Comparison of ENCODE assay signal across 8 cellular contexts in the genomic region with DNA sequence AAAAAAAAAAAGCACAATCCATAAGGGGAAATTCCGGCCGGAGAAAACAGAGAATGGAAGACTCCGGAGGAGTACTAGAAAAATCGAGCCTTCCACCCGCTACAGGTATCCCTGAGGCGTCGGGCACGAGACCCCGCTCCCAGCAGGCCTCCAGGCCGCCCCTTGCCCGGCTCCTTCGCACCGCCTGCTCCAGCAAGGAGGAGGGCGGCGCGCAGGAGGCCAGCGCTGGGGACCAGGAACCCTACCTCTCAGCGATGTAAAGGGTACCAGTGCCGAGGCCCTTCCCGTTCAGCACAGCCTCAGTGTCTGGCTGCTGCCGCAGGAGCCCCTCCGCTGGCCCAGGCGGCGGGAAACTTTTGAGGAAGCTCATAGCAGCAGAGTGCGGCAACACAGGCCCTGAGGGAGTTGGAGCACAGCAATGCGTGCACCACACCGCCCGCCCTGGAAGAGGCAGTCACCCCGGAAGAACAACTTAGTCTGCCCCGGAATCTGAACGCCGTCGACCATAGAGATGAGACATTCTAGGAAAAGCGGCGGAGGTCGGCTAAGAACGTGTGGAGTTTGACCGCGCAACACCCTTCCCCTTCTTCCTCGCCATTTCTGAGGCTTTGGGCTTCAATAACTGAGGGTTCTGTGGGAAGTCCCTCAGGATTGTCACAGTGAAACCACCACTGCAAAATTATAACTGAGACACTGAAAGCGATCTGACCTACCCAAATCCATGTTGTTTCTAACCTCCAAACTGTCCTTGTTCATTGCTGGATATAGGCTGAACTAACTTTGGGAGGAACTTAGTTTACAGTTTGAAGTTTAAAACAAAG. TPM values are rescaled to one million over a fixed set of nuclear protein-coding genes. Genes with fewer than 3 reads are reported as not detected.
A peak's percentile ranks its signal among the peaks of the same experiment; 100 is the strongest.
DNase-seq lines count a peak whose midpoint lies in the region; ATAC-seq and TF ChIP-seq lines count a peak whose summit lies in the region.

A gene with protein sequence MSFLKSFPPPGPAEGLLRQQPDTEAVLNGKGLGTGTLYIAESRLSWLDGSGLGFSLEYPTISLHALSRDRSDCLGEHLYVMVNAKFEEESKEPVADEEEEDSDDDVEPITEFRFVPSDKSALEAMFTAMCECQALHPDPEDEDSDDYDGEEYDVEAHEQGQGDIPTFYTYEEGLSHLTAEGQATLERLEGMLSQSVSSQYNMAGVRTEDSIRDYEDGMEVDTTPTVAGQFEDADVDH (minus strand): TSS at position 450 of the 821 bp plus-strand sequence. CDS start 80 bp downstream, at position 370.

- peak; percentile 83 for DNase-seq in NCI-H1436 (lab: John Stamatoyannopoulos, UW)
- peak; percentile 55 to 85 (median 67) for DNase-seq in T-helper 1 cell
- DNase-seq in amniotic epithelial cell (ENCODE audit: low read depth): peak; percentile 87
- peak; percentile 85 for DNase-seq in left ventricle myocardium inferior
- DNase-seq in progenitor cell of endocrine pancreas (ENCODE audit: low spot score, unreplicated experiment): peak; percentile 41
- peak; percentile 86 for DNase-seq in ureter (ENCODE audit: low spot score)

- peaks cover 3% of the 10 kb centered on the region for H3K9me3 Mint-ChIP-seq in progenitor cell of endocrine pancreas (ENCODE audit: low read depth)

- TF ChIP-seq CTCF in GM12875 (IDR thresholded peaks at IDR 0.05; ENCODE audit: borderline replicate concordance, insufficient read depth, low read depth, low read length): no peak
- no peak for TF ChIP-seq CTCF in left ventricle myocardium inferior (IDR thresholded peaks at IDR 0.05; ENCODE audit: borderline replicate concordance)
- TF ChIP-seq CTCF in progenitor cell of endocrine pancreas (IDR thresholded peaks at IDR 0.05; ENCODE audit: unreplicated experiment): peak; percentile 22

- H3K4me3 ChIP-seq in GM12875 (ENCODE audit: low read depth, low read length) (peak within 1 kb of the TSS; percentile 82), left ventricle myocardium inferior (peak within 1 kb of the TSS; percentile 86)

- H3K9me3 ChIP-seq in left ventricle myocardium inferior (replicated peaks): peaks cover 7% of the 10 kb centered on the region

- H3K4me3 Mint-ChIP-seq in progenitor cell of endocrine pancreas (ENCODE audit: low read depth): peak within 1 kb of the TSS; percentile 94

- peaks cover 2% of the 10 kb centered on the region for H3K36me3 Mint-ChIP-seq in progenitor cell of endocrine pancreas (ENCODE audit: insufficient read depth)

- H3K27me3 Mint-ChIP-seq in progenitor cell of endocrine pancreas: no peaks in the 10 kb centered on the region

- peak; percentile 99 for ATAC-seq in HG02798 (IDR thresholded peaks at IDR 0.05; ENCODE audit: poor library complexity, unreplicated experiment)

- peak within 1 kb of the TSS; percentile 92 for H3K27ac Mint-ChIP-seq in progenitor cell of endocrine pancreas

- intact Hi-C loops in left ventricle myocardium inferior (cut with micrococcal nuclease): no loop called here

- no peaks in the 10 kb centered on the region for H3K27me3 ChIP-seq in left ventricle myocardium inferior (ENCODE audit: low read depth)

- H3K4me1 ChIP-seq in left ventricle myocardium inferior: peaks cover 26% of the 10 kb centered on the region

- no peaks in the 10 kb centered on the region for H3K36me3 ChIP-seq in left ventricle myocardium inferior

- H3K27ac ChIP-seq in left ventricle myocardium inferior (replicated peaks): peak within 1 kb of the TSS; percentile 92

- peaks cover 10% of the 10 kb centered on the region for H3K4me1 Mint-ChIP-seq in progenitor cell of endocrine pancreas (ENCODE audit: low read depth)

RNA-seq across cellular contexts. Expression of the gene that starts here (rescaled TPM):
- total RNA-seq in left ventricle myocardium inferior (80.7 TPM), progenitor cell of endocrine pancreas (142 and 146 TPM in 2 replicates), ureter (108 TPM)

Comparison
In these comparisons a context has a peak if more than half of its experiments do, and no peak if none do; other contexts are left out.
1. Peak in every context shown above with its lines: DNase-seq, ATAC-seq, H3K4me3 ChIP-seq and H3K27ac ChIP-seq.